24 cellular contexts compared by ENCODE assay signal in the genomic region with DNA sequence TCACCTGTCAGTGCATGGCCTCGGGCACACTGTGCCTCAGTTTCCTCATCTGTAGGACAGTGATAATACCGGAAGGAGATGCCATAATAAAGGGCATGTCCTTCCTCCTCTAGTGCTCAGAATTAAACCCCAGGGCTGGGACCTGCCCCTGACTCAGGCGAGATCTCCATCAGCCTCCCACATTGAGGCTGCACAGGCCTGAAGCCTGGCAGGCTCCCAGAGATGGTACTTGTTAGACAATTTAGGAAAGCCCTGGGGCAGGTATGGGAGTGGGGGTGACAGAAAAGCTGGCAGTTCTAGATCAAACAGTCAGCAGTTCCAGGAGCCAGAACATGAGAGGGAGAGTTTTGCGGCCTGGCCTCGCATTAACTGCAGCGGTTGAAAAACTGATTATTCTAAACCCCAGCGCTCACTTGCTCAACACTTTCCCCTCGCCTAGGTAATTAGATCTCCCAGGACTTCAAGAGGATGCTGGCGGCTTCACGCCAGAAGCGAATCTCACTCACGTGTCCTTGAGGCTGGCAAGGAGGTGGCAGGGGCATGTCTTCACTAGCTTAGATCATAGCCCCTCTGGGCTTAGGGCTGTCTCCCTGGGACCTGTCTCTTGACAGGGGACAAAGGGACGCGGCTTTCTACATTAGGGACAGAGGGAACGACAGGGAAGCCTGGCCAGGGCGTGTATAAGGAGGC.
DNase-seq lines count a peak whose midpoint lies in the region; ATAC-seq, FAIRE-seq and TF ChIP-seq lines count a peak whose summit lies in the region.
"Had no signal": no experiment of that assay in that cellular context is flagged by ENCODE, and none has a peak within 500 bp of the region (broad histone marks: within the 10 kb centered on the region; RNA-seq: fewer than 3 reads in every experiment).

No MANE protein-coding gene starts in this region.

- H3K9me3 Mint-ChIP-seq in activated T-helper 17 cell treated with anti-CD3 and anti-CD28 coated beads, Interleukin-2, amount 50 U/mL, for 72 hours: no peaks in the 10 kb centered on the region
- H3K9me3 Mint-ChIP-seq in stimulated activated effector memory CD8-positive, alpha-beta T cell treated with anti-CD3 and anti-CD28 coated beads, Interleukin-12 subunit alpha, Interleukin-12 subunit beta, amount 100 ng/mL, for 72 hours: no peaks in the 10 kb centered on the region
- H3K9me3 Mint-ChIP-seq: activated naive CD8-positive, alpha-beta T cell treated with anti-CD3 and anti-CD28 coated beads for 36 hours; immature natural killer cell; nephron; stimulated activated naive CD8-positive, alpha-beta T cell treated with anti-CD3 and anti-CD28 coated beads, Interleukin-15, amount 100 ng/mL, for 72 hours had no signal

- H3K36me3 Mint-ChIP-seq in activated T-helper 17 cell treated with anti-CD3 and anti-CD28 coated beads, Interleukin-2, amount 50 U/mL, for 72 hours (ENCODE audit: low read depth): no peaks in the 10 kb centered on the region
- no peaks in the 10 kb centered on the region for H3K36me3 Mint-ChIP-seq in stimulated activated effector memory CD8-positive, alpha-beta T cell treated with anti-CD3 and anti-CD28 coated beads, Interleukin-12 subunit alpha, Interleukin-12 subunit beta, amount 100 ng/mL, for 72 hours
- H3K36me3 Mint-ChIP-seq: activated naive CD8-positive, alpha-beta T cell treated with anti-CD3 and anti-CD28 coated beads for 36 hours; immature natural killer cell had no signal

- H3K9me3 ChIP-seq in kidney (ENCODE audit: control insufficient read depth in 1 of 2, low read length in 2 of 2): no peaks in the 10 kb centered on the region
- H3K9me3 ChIP-seq: breast epithelium, SJCRH30, uterus had no signal

- peak; percentile 3 for DNase-seq in NCI-H748 (lab: John Stamatoyannopoulos, UW; ENCODE audit: unreplicated experiment)
- no peak for DNase-seq in NCI-H748 treated with DMSO at 0.1 percent for 48 hours (lab: John Stamatoyannopoulos, UW)
- peak; percentile 82 for DNase-seq in NCI-H2029 treated with DMSO at 0.1 percent for 48 hours (lab: John Stamatoyannopoulos, UW)
- DNase-seq in stimulated activated effector memory CD8-positive, alpha-beta T cell treated with anti-CD3 and anti-CD28 coated beads, Interleukin-12 subunit alpha, Interleukin-12 subunit beta, amount 100 ng/mL, for 72 hours (ENCODE audit: low spot score in 2 of 2): no peak
- DNase-seq in kidney: no peak
- DNase-seq in AML-193 (lab: John Stamatoyannopoulos, UW): no peak
- DNase-seq: ACHN; activated CD4-positive, alpha-beta T cell treated with anti-CD3 and anti-CD28 coated beads, Interleukin-2, amount 50 U/mL, for 1 hour; activated naive CD8-positive, alpha-beta T cell treated with anti-CD3 and anti-CD28 coated beads for 36 hours; activated T-cell treated with anti-CD3 and anti-CD28 coated beads, Interleukin-2, amount 50 U/mL, for 48 hours; GOT3; head of caudate nucleus; immature natural killer cell; Karpas-422; mesendoderm; NCI-H2081; SJCRH30; stimulated activated naive CD8-positive, alpha-beta T cell treated with anti-CD3 and anti-CD28 coated beads, Interleukin-15, amount 100 ng/mL, for 72 hours; uterus had no signal

- no peak for FAIRE-seq in kidney (lab: Jason Lieb, UNC)
- FAIRE-seq: GM12878 had no signal

- TF ChIP-seq CTCF in kidney (IDR thresholded peaks at IDR 0.05; ENCODE audit: borderline replicate concordance, extremely low read depth, insufficient read depth): no peak

- peaks cover 11% of the 10 kb centered on the region for H3K4me1 Mint-ChIP-seq in activated T-helper 17 cell treated with anti-CD3 and anti-CD28 coated beads, Interleukin-2, amount 50 U/mL, for 72 hours
- H3K4me1 Mint-ChIP-seq in stimulated activated effector memory CD8-positive, alpha-beta T cell treated with anti-CD3 and anti-CD28 coated beads, Interleukin-12 subunit alpha, Interleukin-12 subunit beta, amount 100 ng/mL, for 72 hours: peaks cover 19% of the 10 kb centered on the region

- H3K27ac ChIP-seq in kidney (ENCODE audit: low read depth in 2 of 2, low read length in 2 of 2): no peak overlapping the region
- H3K27ac ChIP-seq: breast epithelium, SJCRH30, uterus had no signal

- no peak for ATAC-seq in activated T-helper 17 cell treated with anti-CD3 and anti-CD28 coated beads, Interleukin-2, amount 50 U/mL, for 72 hours (replicated peaks)
- no peak for ATAC-seq in stimulated activated effector memory CD8-positive, alpha-beta T cell treated with anti-CD3 and anti-CD28 coated beads, Interleukin-12 subunit alpha, Interleukin-12 subunit beta, amount 100 ng/mL, for 72 hours
- no peak for ATAC-seq in GM19452 (IDR thresholded peaks at IDR 0.05; ENCODE audit: unreplicated experiment)
- ATAC-seq: GM12878; stimulated activated naive CD8-positive, alpha-beta T cell treated with anti-CD3 and anti-CD28 coated beads, Interleukin-15, amount 100 ng/mL, for 72 hours had no signal

- H3K4me3 ChIP-seq in kidney (ENCODE audit: low read length in 2 of 2): no peak overlapping the region
- H3K4me3 ChIP-seq: breast epithelium, GM12878, SJCRH30, uterus had no signal

- H3K4me3 Mint-ChIP-seq in activated T-helper 17 cell treated with anti-CD3 and anti-CD28 coated beads, Interleukin-2, amount 50 U/mL, for 72 hours: no peak overlapping the region
- H3K4me3 Mint-ChIP-seq in stimulated activated effector memory CD8-positive, alpha-beta T cell treated with anti-CD3 and anti-CD28 coated beads, Interleukin-12 subunit alpha, Interleukin-12 subunit beta, amount 100 ng/mL, for 72 hours: no peak overlapping the region
- H3K4me3 Mint-ChIP-seq: activated naive CD8-positive, alpha-beta T cell treated with anti-CD3 and anti-CD28 coated beads for 36 hours; immature natural killer cell; nephron; stimulated activated naive CD8-positive, alpha-beta T cell treated with anti-CD3 and anti-CD28 coated beads, Interleukin-15, amount 100 ng/mL, for 72 hours had no signal

- no peaks in the 10 kb centered on the region for H3K4me1 ChIP-seq in kidney (ENCODE audit: control insufficient read depth in 1 of 2, insufficient read depth in 1 of 2, low read depth in 1 of 2, low read length in 2 of 2)
- H3K4me1 ChIP-seq: breast epithelium, SJCRH30, uterus had no signal

- no peaks in the 10 kb centered on the region for H3K27me3 Mint-ChIP-seq in activated T-helper 17 cell treated with anti-CD3 and anti-CD28 coated beads, Interleukin-2, amount 50 U/mL, for 72 hours
- H3K27me3 Mint-ChIP-seq: activated naive CD8-positive, alpha-beta T cell treated with anti-CD3 and anti-CD28 coated beads for 36 hours; stimulated activated naive CD8-positive, alpha-beta T cell treated with anti-CD3 and anti-CD28 coated beads, Interleukin-15, amount 100 ng/mL, for 72 hours had no signal

- peak overlapping the region; percentile 7 for H3K27ac Mint-ChIP-seq in activated T-helper 17 cell treated with anti-CD3 and anti-CD28 coated beads, Interleukin-2, amount 50 U/mL, for 72 hours
- peak overlapping the region; percentile 70 for H3K27ac Mint-ChIP-seq in stimulated activated effector memory CD8-positive, alpha-beta T cell treated with anti-CD3 and anti-CD28 coated beads, Interleukin-12 subunit alpha, Interleukin-12 subunit beta, amount 100 ng/mL, for 72 hours
- H3K27ac Mint-ChIP-seq: activated naive CD8-positive, alpha-beta T cell treated with anti-CD3 and anti-CD28 coated beads for 36 hours; immature natural killer cell; stimulated activated naive CD8-positive, alpha-beta T cell treated with anti-CD3 and anti-CD28 coated beads, Interleukin-15, amount 100 ng/mL, for 72 hours had no signal

- H3K36me3 ChIP-seq in kidney (ENCODE audit: control insufficient read depth in 1 of 2, insufficient read depth in 2 of 2, low read length in 2 of 2): no peaks in the 10 kb centered on the region
- H3K36me3 ChIP-seq: breast epithelium, SJCRH30, uterus had no signal

- no peak overlapping the region for H3K9ac ChIP-seq in kidney (ENCODE audit: low read length in 2 of 2)

- intact Hi-C loops in kidney (cut with DNase I): no loop called here

Comparison
In these comparisons a context has a peak if more than half of its experiments do, and no peak if none do; other contexts are left out.
1. DNase-seq: peak in NCI-H748 (single experiment) and NCI-H2029 treated with DMSO at 0.1 percent for 48 hours (single experiment); none in NCI-H748 treated with DMSO at 0.1 percent for 48 hours (single experiment), stimulated activated effector memory CD8-positive, alpha-beta T cell treated with anti-CD3 and anti-CD28 coated beads, Interleukin-12 subunit alpha, Interleukin-12 subunit beta, amount 100 ng/mL, for 72 hours (0 of 2), kidney (single experiment) and AML-193 (0 of 2).